Comparison of ENCODE assay signal across 7 cellular contexts in genomic region chr19:12697425-12697824, GRCh38. TPM values are rescaled to one million over a fixed set of nuclear protein-coding genes. Genes with fewer than 3 reads are reported as not detected.
DNase-seq lines count a peak whose midpoint lies in the region; ATAC-seq and TF ChIP-seq lines count a peak whose summit lies in the region.
"Not testable (repeated sequence)": the region's sequence is repeated elsewhere in the genome, so short reads cannot be mapped to it uniquely, and the experiment has no call there.
"Had no signal": no experiment of that assay in that cellular context is flagged by ENCODE, and none has a peak within 500 bp of the region (broad histone marks: within the 10 kb centered on the region; RNA-seq: fewer than 3 reads in every experiment).

No MANE protein-coding gene starts in this region.

- peaks cover 26% of the 10 kb centered on the region for H3K4me1 Mint-ChIP-seq in activated CD8-positive, alpha-beta T cell treated with anti-CD3 and anti-CD28 coated beads, Interleukin-2, amount 10 ng/mL, durations not matched to agents 7 days and 5 days (ENCODE audit: low read depth)

- not testable (repeated sequence) for H3K27me3 ChIP-seq in HUES64 (ENCODE audit: insufficient read depth, low read length); iPS-20b (ENCODE audit: insufficient read depth, low read length); upper lobe of right lung

- H3K4me1 ChIP-seq in HUES64 (ENCODE audit: insufficient read depth, low read length); iPS-20b (ENCODE audit: insufficient read depth, low read length); upper lobe of right lung: not testable (repeated sequence)

- peaks cover 46% of the 10 kb centered on the region for H3K36me3 ChIP-seq in HUES64 (ENCODE audit: insufficient read depth, low read length)
- peaks cover 44% of the 10 kb centered on the region for H3K36me3 ChIP-seq in iPS-20b (ENCODE audit: insufficient read depth, low read depth, low read length)
- H3K36me3 ChIP-seq in upper lobe of right lung: peaks cover 27% of the 10 kb centered on the region

- POLR2A ChIA-PET in activated CD8-positive, alpha-beta T cell treated with anti-CD3 and anti-CD28 coated beads, Interleukin-2, amount 10 ng/mL, durations not matched to agents 7 days and 5 days (lab: Charles Lee): interaction anchor here (1.5 to 2.6 kb wide), 3 partner anchors 11 to 24 kb away, joined by 5 to 8 read pairs (median 5); no protein-coding TSS in a partner anchor

- H3K4me3 ChIP-seq in HUES64 (ENCODE audit: low read length) (peak overlapping the region; percentile 82; the same call in 1 of the 2 replicates), iPS-20b (ENCODE audit: low read length) (peak overlapping the region; percentile 93; the same call in 1 of the 2 replicates), upper lobe of right lung (peak overlapping the region; percentile 93)

- CTCF ChIA-PET in activated CD8-positive, alpha-beta T cell treated with anti-CD3 and anti-CD28 coated beads, Interleukin-2, amount 10 ng/mL, durations not matched to agents 7 days and 5 days (lab: Charles Lee): interaction anchor here (1.0 to 2.4 kb wide), 4 partner anchors 25 to 151 kb away, joined by 3 to 13 read pairs (median 6); partner anchors contain the start of gene TRIR

- not testable (repeated sequence) for H3K27me3 Mint-ChIP-seq in activated CD8-positive, alpha-beta T cell treated with anti-CD3 and anti-CD28 coated beads, Interleukin-2, amount 10 ng/mL, durations not matched to agents 7 days and 5 days (ENCODE audit: low read depth)

- peak overlapping the region; percentile 45 for H3K4me3 Mint-ChIP-seq in activated CD8-positive, alpha-beta T cell treated with anti-CD3 and anti-CD28 coated beads, Interleukin-2, amount 10 ng/mL, durations not matched to agents 7 days and 5 days

- intact Hi-C loops in upper lobe of right lung (cut with DNase I): not testable (repeated sequence)

- not testable (repeated sequence) for TF ChIP-seq CTCF in upper lobe of right lung (IDR thresholded peaks at IDR 0.05)

- ATAC-seq in activated CD8-positive, alpha-beta T cell treated with anti-CD3 and anti-CD28 coated beads, Interleukin-2, amount 10 ng/mL, durations not matched to agents 7 days and 5 days; upper lobe of right lung: not testable (repeated sequence)

- peak overlapping the region; percentile 67 for H3K27ac Mint-ChIP-seq in activated CD8-positive, alpha-beta T cell treated with anti-CD3 and anti-CD28 coated beads, Interleukin-2, amount 10 ng/mL, durations not matched to agents 7 days and 5 days

- not testable (repeated sequence) for H3K9me3 Mint-ChIP-seq in activated CD8-positive, alpha-beta T cell treated with anti-CD3 and anti-CD28 coated beads, Interleukin-2, amount 10 ng/mL, durations not matched to agents 7 days and 5 days (ENCODE audit: insufficient read depth)

- H3K27ac ChIP-seq in HUES64 (ENCODE audit: low read depth, low read length); iPS-20b (ENCODE audit: low read length); upper lobe of right lung: not testable (repeated sequence)

- not testable (repeated sequence) for H3K9me3 ChIP-seq in HUES64 (ENCODE audit: insufficient read depth, low read depth, low read length); iPS-20b (ENCODE audit: insufficient read depth, low read depth, low read length); upper lobe of right lung

- H3K36me3 Mint-ChIP-seq in activated CD8-positive, alpha-beta T cell treated with anti-CD3 and anti-CD28 coated beads, Interleukin-2, amount 10 ng/mL, durations not matched to agents 7 days and 5 days (ENCODE audit: low read depth): peaks cover 26% of the 10 kb centered on the region

- H3K9ac ChIP-seq in HUES64 (ENCODE audit: low read depth, low read length): not testable (repeated sequence)
- H3K9ac ChIP-seq in iPS-20b (ENCODE audit: low read depth, low read length): peak overlapping the region; percentile 90; the same call in 1 of the 2 replicates

- WGBS in HUES64: 96% methylated on average over 22 of the region's 22 CpGs

- DNase-seq in activated CD8-positive, alpha-beta T cell treated with anti-CD3 and anti-CD28 coated beads, Interleukin-2, amount 10 ng/mL, durations not matched to agents 7 days and 5 days; upper lobe of right lung: not testable (repeated sequence)

RNA-seq across cellular contexts. Expression of gene FBXW9, which starts 1.0 kb away (rescaled TPM):
- 10.1 TPM for polyA plus RNA-seq in HUES64 (2013, experiment 1 of 2)
- 9.7 TPM for polyA plus RNA-seq in HUES64 (2013, experiment 2 of 2)
- 1 to 10 TPM; 6.0 to 6.1 TPM for total RNA-seq in activated CD8-positive, alpha-beta T cell treated with anti-CD3 and anti-CD28 coated beads, Interleukin-2, amount 10 ng/mL, durations not matched to agents 7 days and 5 days
- 4.3 TPM for total RNA-seq in upper lobe of right lung

RNA-seq across cellular contexts. Expression of gene GNG14, which starts 9.6 kb away (rescaled TPM):
- polyA plus RNA-seq in HUES64 (2013, experiment 1 of 2): not detected
- polyA plus RNA-seq in HUES64 (2013, experiment 2 of 2): not detected
- not detected for total RNA-seq in activated CD8-positive, alpha-beta T cell treated with anti-CD3 and anti-CD28 coated beads, Interleukin-2, amount 10 ng/mL, durations not matched to agents 7 days and 5 days
- not detected for total RNA-seq in upper lobe of right lung
- total RNA-seq: M059J, mucosa of descending colon, skeletal muscle tissue had no signal

RNA-seq across cellular contexts. Expression of gene DHPS, which starts 15.7 kb away (rescaled TPM):
- polyA plus RNA-seq in HUES64 (2013, experiment 1 of 2): 57.4 TPM
- polyA plus RNA-seq in HUES64 (2013, experiment 2 of 2): 65.9 TPM
- total RNA-seq in activated CD8-positive, alpha-beta T cell treated with anti-CD3 and anti-CD28 coated beads, Interleukin-2, amount 10 ng/mL, durations not matched to agents 7 days and 5 days: 100 to 1,000 TPM; 109 to 121 TPM
- 70.5 TPM for total RNA-seq in upper lobe of right lung

RNA-seq across cellular contexts. Expression of gene TNPO2, which starts 26.3 kb away (rescaled TPM):
- 53.8 TPM for polyA plus RNA-seq in HUES64 (2013, experiment 1 of 2)
- 49.7 TPM for polyA plus RNA-seq in HUES64 (2013, experiment 2 of 2)
- 10 to 100 TPM; 84.3 to 93.1 TPM for total RNA-seq in activated CD8-positive, alpha-beta T cell treated with anti-CD3 and anti-CD28 coated beads, Interleukin-2, amount 10 ng/mL, durations not matched to agents 7 days and 5 days
- 49.0 TPM for total RNA-seq in upper lobe of right lung

RNA-seq across cellular contexts. Expression of gene WDR83, which starts 30.8 kb away (rescaled TPM):
- 11.1 TPM for polyA plus RNA-seq in HUES64 (2013, experiment 1 of 2)
- polyA plus RNA-seq in HUES64 (2013, experiment 2 of 2): 10.1 TPM
- 10 to 100 TPM; 16.4 to 19.4 TPM for total RNA-seq in activated CD8-positive, alpha-beta T cell treated with anti-CD3 and anti-CD28 coated beads, Interleukin-2, amount 10 ng/mL, durations not matched to agents 7 days and 5 days
- 10.9 TPM for total RNA-seq in upper lobe of right lung
